ENCODE assay signal across 14 cellular contexts in genomic region chr4:169068423-169068822, GRCh38. TPM values are rescaled to one million over a fixed set of nuclear protein-coding genes. Genes with fewer than 3 reads are reported as not detected.
DNase-seq lines count a peak whose midpoint lies in the region; ATAC-seq and TF ChIP-seq lines count a peak whose summit lies in the region.
"Had no signal": no experiment of that assay in that cellular context is flagged by ENCODE, and none has a peak within 500 bp of the region (broad histone marks: within the 10 kb centered on the region; RNA-seq: fewer than 3 reads in every experiment).

No MANE protein-coding gene starts in this region.

- H3K4me1 Mint-ChIP-seq in neural progenitor cell: peaks cover 24% of the 10 kb centered on the region

- H3K27me3 Mint-ChIP-seq in neural progenitor cell (ENCODE audit: insufficient read depth, low read depth): peaks cover 1% of the 10 kb centered on the region
- H3K27me3 Mint-ChIP-seq: dendritic cell treated with granulocyte-macrophage colony-stimulating factor and Interleukin-4, amounts not matched to agents 40 ng/mL and 50 ng/mL, for 4 days had no signal

- ATAC-seq in HG02759 (IDR thresholded peaks at IDR 0.05; ENCODE audit: unreplicated experiment): peak; percentile 75
- ATAC-seq: foreskin keratinocyte had no signal

- H3K27ac Mint-ChIP-seq in neural progenitor cell: peak overlapping the region; percentile 38
- H3K27ac Mint-ChIP-seq: dendritic cell treated with granulocyte-macrophage colony-stimulating factor and Interleukin-4, amounts not matched to agents 40 ng/mL and 50 ng/mL, for 4 days had no signal

- no peak overlapping the region for H3K4me3 Mint-ChIP-seq in neural progenitor cell
- H3K4me3 Mint-ChIP-seq: dendritic cell treated with granulocyte-macrophage colony-stimulating factor and Interleukin-4, amounts not matched to agents 40 ng/mL and 50 ng/mL, for 4 days had no signal

- peaks cover 16% of the 10 kb centered on the region for H3F3A ChIP-seq in neural progenitor cell (ENCODE audit: low read depth)

- no peaks in the 10 kb centered on the region for H3K36me3 Mint-ChIP-seq in neural progenitor cell

- DNase-seq in UCSD-AML1 (lab: John Stamatoyannopoulos, UW; ENCODE audit: unreplicated experiment) (peak; percentile 21), neural progenitor cell (ENCODE audit: low spot score) (no peak), AG08396 (ENCODE audit: low spot score) (no peak), medulla oblongata (ENCODE audit: extremely low spot score) (no peak), AG08395 (ENCODE audit: low spot score) (no peak)
- DNase-seq in activated naive CD4-positive, alpha-beta T cell (lab: John Stamatoyannopoulos, UW): no peak
- DNase-seq: foreskin keratinocyte; kidney; NCI-H1092 treated with DMSO at 0.1 percent for 48 hours; occipital lobe; stimulated activated CD4-positive, alpha-beta T cell treated with anti-CD3 and anti-CD28 coated beads, Interleukin-4, amount 100 ng/mL, for 1 hour had no signal

- TF ChIP-seq CTCF in GM12874 (IDR thresholded peaks at IDR 0.05; ENCODE audit: insufficient read depth, low read depth, low read length): peak; percentile 57
- no peak for TF ChIP-seq CTCF in neural progenitor cell (IDR thresholded peaks at IDR 0.05)

- H3K4me2 ChIP-seq in neural progenitor cell: no peak overlapping the region

- no peak overlapping the region for H3K4me3 ChIP-seq in neural progenitor cell

- H2AFZ ChIP-seq in neural progenitor cell (replicated peaks): no peak overlapping the region

- no peak overlapping the region for H3K27ac ChIP-seq in neural progenitor cell
- H3K27ac ChIP-seq: foreskin keratinocyte had no signal

- no peaks in the 10 kb centered on the region for H4K20me1 ChIP-seq in neural progenitor cell (ENCODE audit: low read depth)

- no peaks in the 10 kb centered on the region for H3K79me2 ChIP-seq in neural progenitor cell (ENCODE audit: low read depth)

- H3K9ac ChIP-seq in neural progenitor cell: no peak overlapping the region

- H3K27me3 ChIP-seq in neural progenitor cell: no peaks in the 10 kb centered on the region
- H3K27me3 ChIP-seq: foreskin keratinocyte had no signal

- H3K4me1 ChIP-seq in neural progenitor cell: peaks cover 16% of the 10 kb centered on the region

- no peaks in the 10 kb centered on the region for H3K36me3 ChIP-seq in neural progenitor cell

- H3K9me3 ChIP-seq in neural progenitor cell (ENCODE audit: low read depth): no peaks in the 10 kb centered on the region

- H3K9me3 Mint-ChIP-seq in neural progenitor cell: no peaks in the 10 kb centered on the region
- H3K9me3 Mint-ChIP-seq: dendritic cell treated with granulocyte-macrophage colony-stimulating factor and Interleukin-4, amounts not matched to agents 40 ng/mL and 50 ng/mL, for 4 days had no signal

RNA-seq across cellular contexts. Expression of gene CBR4, which starts 58.4 kb away (rescaled TPM):
- 55.5 and 66.4 TPM in 2 replicates for total RNA-seq in neural progenitor cell (ENCODE audit: low replicate concordance)
